ENCODE assay signal across 1 cellular context in genomic region chr9:136619742-136620440, GRCh38.
A peak's percentile ranks its signal among the peaks of the same experiment; 100 is the strongest.
TF ChIP-seq lines count a peak whose summit lies in the region.

No MANE protein-coding gene starts in this region.

TF ChIP-seq in HepG2, 621 proteins besides CTCF, POLR2A, EP300 and RAD21 (continued from another document and continues in another):
- TF ChIP-seq HDAC2 (CRISPR knock-in tag; IDR thresholded peaks at IDR 0.05): peak; percentile 87
- TF ChIP-seq KLF9 (CRISPR knock-in tag; IDR thresholded peaks at IDR 0.05; ENCODE audit: low read depth): no peak
- no peak for TF ChIP-seq ZFP37 (CRISPR knock-in tag; IDR thresholded peaks at IDR 0.05; ENCODE audit: borderline replicate concordance)
- no peak; the same call in 1 of the 2 replicates for TF ChIP-seq ZNF746 (CRISPR knock-in tag; IDR thresholded peaks at IDR 0.05)
- no peak; the same call in 1 of the 2 replicates for TF ChIP-seq HOXD1 (CRISPR knock-in tag; IDR thresholded peaks at IDR 0.05)
- no peak for TF ChIP-seq SAFB2 (CRISPR knock-in tag; IDR thresholded peaks at IDR 0.05; ENCODE audit: borderline replicate concordance, low read depth)
- TF ChIP-seq, protein P1, sequence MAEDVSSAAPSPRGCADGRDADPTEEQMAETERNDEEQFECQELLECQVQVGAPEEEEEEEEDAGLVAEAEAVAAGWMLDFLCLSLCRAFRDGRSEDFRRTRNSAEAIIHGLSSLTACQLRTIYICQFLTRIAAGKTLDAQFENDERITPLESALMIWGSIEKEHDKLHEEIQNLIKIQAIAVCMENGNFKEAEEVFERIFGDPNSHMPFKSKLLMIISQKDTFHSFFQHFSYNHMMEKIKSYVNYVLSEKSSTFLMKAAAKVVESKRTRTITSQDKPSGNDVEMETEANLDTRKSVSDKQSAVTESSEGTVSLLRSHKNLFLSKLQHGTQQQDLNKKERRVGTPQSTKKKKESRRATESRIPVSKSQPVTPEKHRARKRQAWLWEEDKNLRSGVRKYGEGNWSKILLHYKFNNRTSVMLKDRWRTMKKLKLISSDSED (CRISPR knock-in tag; IDR thresholded peaks at IDR 0.05): no peak
- TF ChIP-seq, protein P2, sequence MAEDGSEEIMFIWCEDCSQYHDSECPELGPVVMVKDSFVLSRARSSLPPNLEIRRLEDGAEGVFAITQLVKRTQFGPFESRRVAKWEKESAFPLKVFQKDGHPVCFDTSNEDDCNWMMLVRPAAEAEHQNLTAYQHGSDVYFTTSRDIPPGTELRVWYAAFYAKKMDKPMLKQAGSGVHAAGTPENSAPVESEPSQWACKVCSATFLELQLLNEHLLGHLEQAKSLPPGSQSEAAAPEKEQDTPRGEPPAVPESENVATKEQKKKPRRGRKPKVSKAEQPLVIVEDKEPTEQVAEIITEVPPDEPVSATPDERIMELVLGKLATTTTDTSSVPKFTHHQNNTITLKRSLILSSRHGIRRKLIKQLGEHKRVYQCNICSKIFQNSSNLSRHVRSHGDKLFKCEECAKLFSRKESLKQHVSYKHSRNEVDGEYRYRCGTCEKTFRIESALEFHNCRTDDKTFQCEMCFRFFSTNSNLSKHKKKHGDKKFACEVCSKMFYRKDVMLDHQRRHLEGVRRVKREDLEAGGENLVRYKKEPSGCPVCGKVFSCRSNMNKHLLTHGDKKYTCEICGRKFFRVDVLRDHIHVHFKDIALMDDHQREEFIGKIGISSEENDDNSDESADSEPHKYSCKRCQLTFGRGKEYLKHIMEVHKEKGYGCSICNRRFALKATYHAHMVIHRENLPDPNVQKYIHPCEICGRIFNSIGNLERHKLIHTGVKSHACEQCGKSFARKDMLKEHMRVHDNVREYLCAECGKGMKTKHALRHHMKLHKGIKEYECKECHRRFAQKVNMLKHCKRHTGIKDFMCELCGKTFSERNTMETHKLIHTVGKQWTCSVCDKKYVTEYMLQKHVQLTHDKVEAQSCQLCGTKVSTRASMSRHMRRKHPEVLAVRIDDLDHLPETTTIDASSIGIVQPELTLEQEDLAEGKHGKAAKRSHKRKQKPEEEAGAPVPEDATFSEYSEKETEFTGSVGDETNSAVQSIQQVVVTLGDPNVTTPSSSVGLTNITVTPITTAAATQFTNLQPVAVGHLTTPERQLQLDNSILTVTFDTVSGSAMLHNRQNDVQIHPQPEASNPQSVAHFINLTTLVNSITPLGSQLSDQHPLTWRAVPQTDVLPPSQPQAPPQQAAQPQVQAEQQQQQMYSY (CRISPR knock-in tag; IDR thresholded peaks at IDR 0.05): no peak
- TF ChIP-seq ZNF484 (CRISPR knock-in tag; IDR thresholded peaks at IDR 0.05; ENCODE audit: borderline replicate concordance, low read depth): no peak
- TF ChIP-seq ZNF34 (CRISPR knock-in tag; IDR thresholded peaks at IDR 0.05; ENCODE audit: borderline replicate concordance): no peak
- TF ChIP-seq SCMH1 (CRISPR knock-in tag; IDR thresholded peaks at IDR 0.05; ENCODE audit: borderline replicate concordance): no peak
- TF ChIP-seq KLF6 (CRISPR knock-in tag; IDR thresholded peaks at IDR 0.05): peak; percentile 69; the same call in 1 of the 2 replicates
- peak; percentile 81 for TF ChIP-seq SKIL (CRISPR knock-in tag; IDR thresholded peaks at IDR 0.05; ENCODE audit: borderline replicate concordance)
- TF ChIP-seq SIN3B (IDR thresholded peaks at IDR 0.05; ENCODE audit: low read length): no peak
- TF ChIP-seq ZFY (CRISPR knock-in tag; IDR thresholded peaks at IDR 0.05): peak; percentile 83
- TF ChIP-seq FOXJ3 (CRISPR knock-in tag; IDR thresholded peaks at IDR 0.05; ENCODE audit: borderline replicate concordance): peak; percentile 69; the same call in 1 of the 2 replicates
- peak; percentile 77; the same call in 1 of the 2 replicates for TF ChIP-seq HNF1B (CRISPR knock-in tag; IDR thresholded peaks at IDR 0.05)
- TF ChIP-seq, protein P3, sequence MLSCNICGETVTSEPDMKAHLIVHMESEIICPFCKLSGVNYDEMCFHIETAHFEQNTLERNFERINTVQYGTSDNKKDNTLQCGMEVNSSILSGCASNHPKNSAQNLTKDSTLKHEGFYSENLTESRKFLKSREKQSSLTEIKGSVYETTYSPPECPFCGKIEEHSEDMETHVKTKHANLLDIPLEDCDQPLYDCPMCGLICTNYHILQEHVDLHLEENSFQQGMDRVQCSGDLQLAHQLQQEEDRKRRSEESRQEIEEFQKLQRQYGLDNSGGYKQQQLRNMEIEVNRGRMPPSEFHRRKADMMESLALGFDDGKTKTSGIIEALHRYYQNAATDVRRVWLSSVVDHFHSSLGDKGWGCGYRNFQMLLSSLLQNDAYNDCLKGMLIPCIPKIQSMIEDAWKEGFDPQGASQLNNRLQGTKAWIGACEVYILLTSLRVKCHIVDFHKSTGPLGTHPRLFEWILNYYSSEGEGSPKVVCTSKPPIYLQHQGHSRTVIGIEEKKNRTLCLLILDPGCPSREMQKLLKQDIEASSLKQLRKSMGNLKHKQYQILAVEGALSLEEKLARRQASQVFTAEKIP (CRISPR knock-in tag; IDR thresholded peaks at IDR 0.05; ENCODE audit: borderline replicate concordance): no peak
- TF ChIP-seq SNAPC4 (CRISPR knock-in tag; IDR thresholded peaks at IDR 0.05): no peak
- TF ChIP-seq, protein P4, sequence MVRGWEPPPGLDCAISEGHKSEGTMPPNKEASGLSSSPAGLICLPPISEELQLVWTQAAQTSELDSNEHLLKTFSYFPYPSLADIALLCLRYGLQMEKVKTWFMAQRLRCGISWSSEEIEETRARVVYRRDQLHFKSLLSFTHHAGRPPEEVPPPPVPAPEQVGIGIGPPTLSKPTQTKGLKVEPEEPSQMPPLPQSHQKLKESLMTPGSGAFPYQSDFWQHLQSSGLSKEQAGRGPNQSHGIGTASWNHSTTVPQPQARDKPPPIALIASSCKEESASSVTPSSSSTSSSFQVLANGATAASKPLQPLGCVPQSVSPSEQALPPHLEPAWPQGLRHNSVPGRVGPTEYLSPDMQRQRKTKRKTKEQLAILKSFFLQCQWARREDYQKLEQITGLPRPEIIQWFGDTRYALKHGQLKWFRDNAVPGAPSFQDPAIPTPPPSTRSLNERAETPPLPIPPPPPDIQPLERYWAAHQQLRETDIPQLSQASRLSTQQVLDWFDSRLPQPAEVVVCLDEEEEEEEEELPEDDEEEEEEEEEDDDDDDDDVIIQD (CRISPR knock-in tag; IDR thresholded peaks at IDR 0.05; ENCODE audit: low read depth): no peak
- no peak for TF ChIP-seq ZNF350 (CRISPR knock-in tag; IDR thresholded peaks at IDR 0.05; ENCODE audit: borderline replicate concordance, low read depth)
- TF ChIP-seq TFAP4 (IDR thresholded peaks at IDR 0.05; ENCODE audit: borderline replicate concordance, low read depth): peak; percentile 75; the same call in 1 of the 2 replicates
- no peak for TF ChIP-seq ZNF383 (CRISPR knock-in tag; IDR thresholded peaks at IDR 0.05; ENCODE audit: borderline replicate concordance)
- no peak for TF ChIP-seq ZNF704 (CRISPR knock-in tag; IDR thresholded peaks at IDR 0.05; ENCODE audit: borderline replicate concordance)
- TF ChIP-seq, protein P5, sequence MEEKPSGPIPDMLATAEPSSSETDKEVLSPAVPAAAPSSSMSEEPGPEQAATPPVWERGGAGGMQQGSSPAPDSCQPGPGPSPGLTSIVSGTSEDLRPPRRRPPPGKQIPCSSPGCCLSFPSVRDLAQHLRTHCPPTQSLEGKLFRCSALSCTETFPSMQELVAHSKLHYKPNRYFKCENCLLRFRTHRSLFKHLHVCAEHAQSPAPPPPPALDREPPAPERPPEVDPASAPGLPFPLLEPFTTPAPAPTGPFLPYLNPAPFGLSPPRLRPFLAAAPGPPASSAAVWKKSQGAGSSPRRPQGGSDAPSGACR (CRISPR knock-in tag; IDR thresholded peaks at IDR 0.05): no peak
- peak; percentile 73 for TF ChIP-seq ZNF574 (CRISPR knock-in tag; IDR thresholded peaks at IDR 0.05)
- peak; percentile 65; the same call in 1 of the 2 replicates for TF ChIP-seq EED (CRISPR knock-in tag; IDR thresholded peaks at IDR 0.05)
